8 cellular contexts compared by ENCODE assay signal in genomic region chr7:1569833-1570632, GRCh38. TPM values are rescaled to one million over a fixed set of nuclear protein-coding genes. Genes with fewer than 3 reads are reported as not detected.
A peak's percentile ranks its signal among the peaks of the same experiment; 100 is the strongest.
DNase-seq lines count a peak whose midpoint lies in the region; ATAC-seq and TF ChIP-seq lines count a peak whose summit lies in the region.

Gene PSMG3, minus strand, starts transcription at chr7:1570032. Its CDS starts 693 bp downstream, at chr7:1569339.

- WGBS in ectodermal cell, 2 experiments = 41% methylated on average over 95 of the region's 95 CpGs

- H3K9me3 ChIP-seq in CD4-positive, alpha-beta T cell (ENCODE audit: control insufficient read depth, low read length) = no peaks in the 10 kb centered on the region
- no peaks in the 10 kb centered on the region for H3K9me3 ChIP-seq in ectodermal cell (ENCODE audit: control insufficient read depth, low read length)

- H3K4me1 ChIP-seq in ectodermal cell (ENCODE audit: control insufficient read depth, insufficient read depth, low read length) = peaks cover 3% of the 10 kb centered on the region

- peak; percentile 75 to 89 (median 84) for DNase-seq in CD4-positive, alpha-beta T cell
- DNase-seq in NCI-H82 treated with DMSO at 0.1 percent for 48 hours (lab: John Stamatoyannopoulos, UW; ENCODE audit: unreplicated experiment) = peak; percentile 23
- peak; percentile 93 for DNase-seq in activated CD8-positive, alpha-beta T cell treated with anti-CD3 and anti-CD28 coated beads for 36 hours
- peak; percentile 92 for DNase-seq in lung microvascular endothelial cell (ENCODE audit: low read depth in 2 of 2)
- peak; percentile 66 to 79 (median 72) for DNase-seq in stimulated activated CD4-positive, alpha-beta T cell treated with anti-CD3 and anti-CD28 coated beads, TNF-alpha, amount 100 ng/mL, for 4 hours (ENCODE audit: low read depth in 3 of 3)

- intact Hi-C loops in CD4-positive, alpha-beta T cell (cut with DNase I, micrococcal nuclease) = loop anchor here (1.0 to 5.0 kb wide), 7 partner anchors 23 to 1272 kb away; partner anchors contain the start of genes BRAT1 (in 1 of the 2), GNA12 (in 1 of the 2), INTS1 (in 1 of the 2) and IQCE (in 1 of the 2)
- intact Hi-C loops in activated CD8-positive, alpha-beta T cell treated with anti-CD3 and anti-CD28 coated beads for 36 hours (cut with micrococcal nuclease) = no loop called here

- H3K27me3 ChIP-seq in CD4-positive, alpha-beta T cell (ENCODE audit: control insufficient read depth, insufficient read depth, low read length) = no peaks in the 10 kb centered on the region
- no peaks in the 10 kb centered on the region for H3K27me3 ChIP-seq in ectodermal cell (ENCODE audit: control insufficient read depth, insufficient read depth, low read length, poor library complexity, severe bottlenecking)

- H3K4me3 ChIP-seq in ectodermal cell (ENCODE audit: insufficient read depth, low read depth, low read length) = peak within 1 kb of the TSS; percentile 76

- H3K27me3 Mint-ChIP-seq in CD4-positive, alpha-beta T cell = no peaks in the 10 kb centered on the region
- H3K27me3 Mint-ChIP-seq in activated CD8-positive, alpha-beta T cell treated with anti-CD3 and anti-CD28 coated beads for 36 hours = no peaks in the 10 kb centered on the region

- H3K36me3 Mint-ChIP-seq in CD4-positive, alpha-beta T cell (ENCODE audit: low read depth) = peaks cover 17% of the 10 kb centered on the region
- H3K36me3 Mint-ChIP-seq in activated CD8-positive, alpha-beta T cell treated with anti-CD3 and anti-CD28 coated beads for 36 hours (ENCODE audit: low read depth) = peaks cover 26% of the 10 kb centered on the region

- H3K36me3 ChIP-seq in ectodermal cell (ENCODE audit: control insufficient read depth, insufficient read depth, low read length) = no peaks in the 10 kb centered on the region

- POLR2A ChIA-PET in CD4-positive, alpha-beta T cell (lab: Charles Lee) = interaction anchor here (0.6 to 1.7 kb wide), 8 partner anchors 9 to 784 kb away, joined by 3 to 8 read pairs (median 3); partner anchors contain the start of gene EIF3B
- POLR2A ChIA-PET in activated CD8-positive, alpha-beta T cell treated with anti-CD3 and anti-CD28 coated beads for 36 hours (lab: Charles Lee) = interaction anchor here (0.8 to 1.4 kb wide), 5 partner anchors 10 to 664 kb away, joined by 3 to 6 read pairs (median 3); no protein-coding TSS in a partner anchor

- H3K27ac Mint-ChIP-seq in CD4-positive, alpha-beta T cell = peak within 1 kb of the TSS; percentile 92
- H3K27ac Mint-ChIP-seq in activated CD8-positive, alpha-beta T cell treated with anti-CD3 and anti-CD28 coated beads for 36 hours = peak within 1 kb of the TSS; percentile 91

- peaks cover 23% of the 10 kb centered on the region for H3K4me1 Mint-ChIP-seq in CD4-positive, alpha-beta T cell (ENCODE audit: low read depth)
- peaks cover 38% of the 10 kb centered on the region for H3K4me1 Mint-ChIP-seq in activated CD8-positive, alpha-beta T cell treated with anti-CD3 and anti-CD28 coated beads for 36 hours (ENCODE audit: low read depth)

- peak; percentile 27 for TF ChIP-seq CTCF in CD4-positive, alpha-beta T cell (IDR thresholded peaks at IDR 0.05)
- TF ChIP-seq CTCF in activated CD8-positive, alpha-beta T cell treated with anti-CD3 and anti-CD28 coated beads for 36 hours (IDR thresholded peaks at IDR 0.05) = no peak

- ATAC-seq in CD4-positive, alpha-beta T cell (ENCODE audit: poor library complexity) = peak; percentile 88
- ATAC-seq in GM19395 (IDR thresholded peaks at IDR 0.05; ENCODE audit: unreplicated experiment) (peak; percentile 84), HG03558 (IDR thresholded peaks at IDR 0.05; ENCODE audit: extremely low read depth, unreplicated experiment) (peak; percentile 75)
- ATAC-seq in activated CD8-positive, alpha-beta T cell treated with anti-CD3 and anti-CD28 coated beads for 36 hours = peak; percentile 95

- CTCF ChIA-PET in CD4-positive, alpha-beta T cell (lab: Charles Lee) = interaction anchor here (1.0 kb wide), 1 partner anchor 65 kb away, joined by 3 read pairs; no protein-coding TSS in a partner anchor
- CTCF ChIA-PET in activated CD8-positive, alpha-beta T cell treated with anti-CD3 and anti-CD28 coated beads for 36 hours (lab: Charles Lee) = interaction anchor here (1.2 kb wide), 1 partner anchor 9 kb away, joined by 6 read pairs; no protein-coding TSS in a partner anchor

- H3K9me3 Mint-ChIP-seq in CD4-positive, alpha-beta T cell = no peaks in the 10 kb centered on the region
- no peaks in the 10 kb centered on the region for H3K9me3 Mint-ChIP-seq in activated CD8-positive, alpha-beta T cell treated with anti-CD3 and anti-CD28 coated beads for 36 hours

- H3K4me3 Mint-ChIP-seq in CD4-positive, alpha-beta T cell = peak within 1 kb of the TSS; percentile 91
- peak within 1 kb of the TSS; percentile 81 for H3K4me3 Mint-ChIP-seq in activated CD8-positive, alpha-beta T cell treated with anti-CD3 and anti-CD28 coated beads for 36 hours

- peak within 1 kb of the TSS; percentile 83 for H3K27ac ChIP-seq in CD4-positive, alpha-beta T cell (ENCODE audit: low read depth, low read length)
- H3K27ac ChIP-seq in ectodermal cell (ENCODE audit: insufficient read depth, low read depth, low read length, poor library complexity, severe bottlenecking) = no peak within 1 kb of the TSS

RNA-seq across cellular contexts. Expression of gene PSMG3, which starts in this region (rescaled TPM):
- 10 to 100 TPM; 13.3 to 13.8 TPM for total RNA-seq in CD4-positive, alpha-beta T cell
- 10 to 100 TPM; 38.9 to 41.5 TPM for total RNA-seq in activated CD8-positive, alpha-beta T cell treated with anti-CD3 and anti-CD28 coated beads for 36 hours
- polyA plus RNA-seq in ectodermal cell (2013, experiment 1 of 4) = 41.9 TPM
- 38.2 TPM for polyA plus RNA-seq in ectodermal cell (2013, experiment 2 of 4)
- polyA plus RNA-seq in ectodermal cell (2013, experiment 3 of 4) = 41.7 TPM
- 43.8 TPM for polyA plus RNA-seq in ectodermal cell (2013, experiment 4 of 4)
- total RNA-seq in lung microvascular endothelial cell = 13.3 and 17.9 TPM in 2 replicates

Comparison
In these comparisons a context has a peak if more than half of its experiments do, and no peak if none do; other contexts are left out.
1. DNase-seq: peak in every context shown above with its lines; median percentile 93 in activated CD8-positive, alpha-beta T cell treated with anti-CD3 and anti-CD28 coated beads for 36 hours; 92 in lung microvascular endothelial cell; 84 in CD4-positive, alpha-beta T cell; 72 in stimulated activated CD4-positive, alpha-beta T cell treated with anti-CD3 and anti-CD28 coated beads, TNF-alpha, amount 100 ng/mL, for 4 hours; 23 in NCI-H82 treated with DMSO at 0.1 percent for 48 hours.